26 cellular contexts compared by ENCODE assay signal in the genomic region with DNA sequence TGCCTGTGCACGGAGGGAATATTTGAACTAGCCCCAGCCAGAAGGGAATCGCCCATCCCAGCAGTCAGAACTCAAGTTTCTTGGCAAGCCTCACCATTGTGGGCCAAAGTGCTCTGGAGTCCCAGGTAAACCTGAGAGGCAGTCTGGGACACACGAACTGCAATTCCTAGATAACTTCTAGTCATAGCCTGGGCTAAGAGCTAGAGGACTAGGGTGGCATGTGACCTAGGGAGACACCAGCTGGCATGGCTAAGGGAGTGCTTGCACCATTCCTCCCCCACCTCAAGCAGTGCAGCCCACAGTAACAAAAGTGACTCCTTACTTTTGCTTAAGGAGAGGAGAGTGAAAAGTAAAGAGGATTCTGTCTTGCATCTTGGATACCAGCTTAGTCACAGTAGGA.
"Had no signal": no experiment of that assay in that cellular context is flagged by ENCODE, and none has a peak within 500 bp of the region (broad histone marks: within the 10 kb centered on the region; RNA-seq: fewer than 3 reads in every experiment).

No MANE protein-coding gene starts in this region.

- ATAC-seq: stimulated activated effector memory CD8-positive, alpha-beta T cell treated with anti-CD3 and anti-CD28 coated beads, Interleukin-12 subunit alpha, Interleukin-12 subunit beta, amount 100 ng/mL, for 72 hours; stimulated activated memory B cell treated with anti-CD40 and anti-IgM and Interleukin-4, amounts not matched to agents 10 μg/mL and 1 μg/mL and 100 μg/mL, for 72 hours; stimulated activated naive B cell treated with anti-CD40 and anti-IgM and Interleukin-4, amounts not matched to agents 10 μg/mL and 1 μg/mL and 100 μg/mL, for 72 hours; stimulated activated naive CD8-positive, alpha-beta T cell treated with anti-CD3 and anti-CD28 coated beads, Interleukin-15, amount 100 ng/mL, for 72 hours; stimulated activated naive CD8-positive, alpha-beta T cell treated with anti-CD3 and anti-CD28 coated beads, Interleukin-15, Interleukin-2, amounts not matched to agents 100 U/mL and 50 U/mL, for 24 hours; upper lobe of right lung had no signal

- DNase-seq: stimulated activated CD4-positive, alpha-beta T cell treated with anti-CD3 and anti-CD28 coated beads, Interleukin-2, amount 100 ng/mL, for 48 hours; stimulated activated CD4-positive, alpha-beta T cell treated with anti-CD3 and anti-CD28 coated beads, Interleukin-4, amount 100 ng/mL, for 1 hour; stimulated activated CD4-positive, alpha-beta T cell treated with anti-CD3 and anti-CD28 coated beads, Interleukin-4, amount 100 ng/mL, for 24 hours; stimulated activated CD4-positive, alpha-beta T cell treated with anti-CD3 and anti-CD28 coated beads, Interleukin-4, amount 100 ng/mL, for 4 hours; stimulated activated CD8-positive, alpha-beta memory T cell treated with anti-CD3 and anti-CD28 coated beads, Interleukin-4, amount 100 ng/mL, for 48 hours; stimulated activated naive B cell treated with anti-CD40 and anti-IgM and Interleukin-4, amounts not matched to agents 10 μg/mL and 1 μg/mL and 100 μg/mL, for 72 hours; stimulated activated naive CD4-positive, alpha-beta T cell; stimulated activated naive CD4-positive, alpha-beta T cell treated with Interleukin-2 at 50 U/mL for 16 hours; stimulated activated naive CD8-positive, alpha-beta T cell treated with anti-CD3 and anti-CD28 coated beads, Interleukin-15, amount 100 ng/mL, for 72 hours; stimulated activated naive CD8-positive, alpha-beta T cell treated with anti-CD3 and anti-CD28 coated beads, Interleukin-15, Interleukin-2, amounts not matched to agents 100 U/mL and 50 U/mL, for 24 hours; stomach; substantia nigra; testis; thyroid gland; tibial artery; transverse colon; trophoblast cell; upper lobe of left lung; upper lobe of right lung; uterus had no signal

- H3K27me3 ChIP-seq: suprapubic skin, testis, thyroid gland, tibial artery, transverse colon, upper lobe of left lung, upper lobe of right lung, uterus, vagina had no signal

- H3K4me1 ChIP-seq: stomach, suprapubic skin, testis, thyroid gland, tibial artery, tibial nerve, transverse colon, upper lobe of left lung, upper lobe of right lung, uterus, vagina had no signal

- H3K9me3 ChIP-seq: stomach, suprapubic skin, testis, thoracic aorta, thyroid gland, tibial artery, tibial nerve, transverse colon, upper lobe of left lung, upper lobe of right lung, uterus, vagina had no signal

- H3K4me3 ChIP-seq: stomach, suprapubic skin, testis, thoracic aorta, thyroid gland, tibial artery, tibial nerve, transverse colon, upper lobe of left lung, upper lobe of right lung, uterus, vagina had no signal

- H3K27ac ChIP-seq: stomach, suprapubic skin, testis, thoracic aorta, thyroid gland, tibial artery, tibial nerve, transverse colon, upper lobe of left lung, upper lobe of right lung, uterus, vagina had no signal

- H3K36me3 ChIP-seq: stomach, suprapubic skin, thoracic aorta, thyroid gland, tibial artery, tibial nerve, transverse colon, upper lobe of left lung, upper lobe of right lung, uterus, vagina had no signal
